ENCODE assay signal across 9 cellular contexts in the genomic region with DNA sequence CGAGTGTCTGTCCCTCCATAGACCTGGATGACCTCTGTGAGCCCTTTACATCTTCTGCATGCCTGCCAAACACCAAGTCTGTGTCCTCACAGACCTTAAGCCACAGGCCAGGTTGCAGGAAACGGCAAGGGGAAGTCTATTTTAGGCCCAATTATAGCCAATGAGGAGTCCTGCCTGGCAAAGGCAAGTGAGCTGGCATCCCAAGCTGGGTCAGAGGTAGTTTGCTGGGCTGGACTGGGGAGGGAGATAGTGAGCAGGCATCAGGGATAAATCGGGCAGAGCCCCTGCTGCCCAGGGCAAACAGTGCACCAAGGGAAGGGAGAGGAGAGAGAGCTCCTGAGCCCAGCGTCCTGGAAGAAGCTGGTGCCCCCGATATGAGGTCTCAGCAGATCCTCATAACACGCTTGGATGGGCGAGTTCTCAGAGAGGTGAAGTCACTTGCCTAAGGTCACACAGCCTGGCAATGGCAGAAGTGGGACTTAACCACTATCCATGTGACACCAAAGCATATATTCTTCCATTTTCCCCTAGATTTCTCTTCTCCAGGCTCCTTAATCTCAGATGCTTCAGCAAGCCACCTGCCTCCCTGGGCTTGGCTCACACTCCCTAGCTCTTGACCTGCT. TPM values are rescaled to one million over a fixed set of nuclear protein-coding genes. Genes with fewer than 3 reads are reported as not detected.
A peak's percentile ranks its signal among the peaks of the same experiment; 100 is the strongest.
DNase-seq lines count a peak whose midpoint lies in the region; ATAC-seq and FAIRE-seq lines count a peak whose summit lies in the region.
"Had no signal": no experiment of that assay in that cellular context is flagged by ENCODE, and none has a peak within 500 bp of the region (broad histone marks: within the 10 kb centered on the region; RNA-seq: fewer than 3 reads in every experiment).

No MANE protein-coding gene starts in this region.

- H3K27ac Mint-ChIP-seq in memory B cell = peak overlapping the region; percentile 89

- ATAC-seq in memory B cell (ENCODE audit: low read depth) = no peak
- ATAC-seq in HG03432 (IDR thresholded peaks at IDR 0.05; ENCODE audit: unreplicated experiment) = no peak
- no peak for ATAC-seq in HG03565 (IDR thresholded peaks at IDR 0.05; ENCODE audit: unreplicated experiment)

- H3K4me3 ChIP-seq in small intestine (ENCODE audit: low read depth in 1 of 2, low read length in 2 of 2) = no peak overlapping the region

- FAIRE-seq in small intestine (lab: Jason Lieb, UNC) = no peak

- no peaks in the 10 kb centered on the region for H3K9me3 Mint-ChIP-seq in memory B cell

- no peaks in the 10 kb centered on the region for H3K27me3 Mint-ChIP-seq in memory B cell

- no peaks in the 10 kb centered on the region for H3K36me3 ChIP-seq in small intestine (ENCODE audit: control insufficient read depth in 2 of 2, insufficient read depth in 2 of 2, low read length in 2 of 2)

- 58 to 88% (median 84%) methylated on average over 7 of the region's 7 CpGs for WGBS in small intestine, 3 donors

- no peak overlapping the region for H3K27ac ChIP-seq in small intestine (ENCODE audit: low read depth in 1 of 2, low read length in 1 of 2)

- DNase-seq in ELF-1 (ENCODE audit: low read depth, low spot score) (peak; percentile 37), LHCN-M2 (ENCODE audit: low read depth) (peak; percentile 41), amniotic stem cell (lab: John Stamatoyannopoulos, UW) (peak; percentile 10), memory B cell (ENCODE audit: low spot score in 2 of 2) (no peak), NCI-H1930 (lab: John Stamatoyannopoulos, UW) (no peak), small intestine (no peak)
- DNase-seq: NK-92 treated with Interleukin-12 subunit alpha and Interleukin-12 subunit beta, amount 100 ng/mL, for 24 hours had no signal

- peaks cover 34% of the 10 kb centered on the region for H3K4me1 Mint-ChIP-seq in memory B cell

- peaks cover 0 to 3% of the 10 kb centered on the region in 2 donors for H3K4me1 ChIP-seq in small intestine (ENCODE audit: control insufficient read depth in 2 of 2, insufficient read depth in 1 of 2, low read depth in 1 of 2, low read length in 1 of 2)

- H3K9me3 ChIP-seq in small intestine (ENCODE audit: control insufficient read depth, low read depth) = no peaks in the 10 kb centered on the region

- peak overlapping the region; percentile 25 for H3K4me3 Mint-ChIP-seq in memory B cell

- H3K27me3 ChIP-seq in small intestine (ENCODE audit: control insufficient read depth in 2 of 2, insufficient read depth in 2 of 2, low read length in 2 of 2) = no peaks in the 10 kb centered on the region

- peaks cover 2% of the 10 kb centered on the region for H3K36me3 Mint-ChIP-seq in memory B cell

RNA-seq across cellular contexts. Expression of gene RELT, which starts 3.7 kb away (rescaled TPM):
- 12.9 and 13.0 TPM in 2 replicates for total RNA-seq in LHCN-M2 (2014; rRNA removed)
- polyA plus RNA-seq in LHCN-M2 (2012) = 4.5 TPM
- polyA plus RNA-seq in small intestine = 1 to 10 TPM in 2 of 3 donors, under 1 TPM in 1; 0.67 to 3.3 (median 1.1) TPM

Comparison
In these comparisons a context has a peak if more than half of its experiments do, and no peak if none do; other contexts are left out.
1. DNase-seq: peak in ELF-1 (single experiment), LHCN-M2 (single experiment) and amniotic stem cell (single experiment); none in memory B cell (0 of 2), NCI-H1930 (0 of 2) and small intestine (single experiment).